Comparison of ENCODE assay signal across 16 cellular contexts in genomic region chr19:30148039-30148438, GRCh38.
DNase-seq lines count a peak whose midpoint lies in the region; ATAC-seq and TF ChIP-seq lines count a peak whose summit lies in the region.
"Had no signal": no experiment of that assay in that cellular context is flagged by ENCODE, and none has a peak within 500 bp of the region (broad histone marks: within the 10 kb centered on the region; RNA-seq: fewer than 3 reads in every experiment).

No MANE protein-coding gene starts in this region.

- no peak for TF ChIP-seq CTCF in dorsolateral prefrontal cortex (IDR thresholded peaks at IDR 0.05 in 54 of 56, conservative IDR thresholded peaks at IDR 0.05 in 2 of 56; ENCODE audit: low read depth in 1 of 56, partially characterized antibody in 56 of 56)

- no peaks in the 10 kb centered on the region for H3K4me1 ChIP-seq in mesenchymal stem cell (ENCODE audit: control insufficient read depth, insufficient read depth, low read depth, low read length)

- H3K27me3 ChIP-seq in mesenchymal stem cell (ENCODE audit: control insufficient read depth in 1 of 2, insufficient read depth in 1 of 2, low read length in 2 of 2), result peaks cover 0 to 7% of the 10 kb centered on the region in 2 experiments
- H3K27me3 ChIP-seq in dorsolateral prefrontal cortex, result peaks cover 0 to 7% (median 0%) of the 10 kb centered on the region in 45 donors

- intact Hi-C loops in left colon (cut with DNase I, micrococcal nuclease), result no loop called here
- intact Hi-C loops in dorsolateral prefrontal cortex (cut with DNase I), result no loop called here

- DNase-seq in DMS153 (lab: John Stamatoyannopoulos, UW), result peak; percentile 81
- DNase-seq in NCI-H1436 (lab: John Stamatoyannopoulos, UW), result peak; percentile 58
- DNase-seq in RKO (ENCODE audit: low spot score), result peak; percentile 54
- no peak for DNase-seq in left colon
- DNase-seq in NCI-H128 (lab: John Stamatoyannopoulos, UW; ENCODE audit: unreplicated experiment), result no peak
- DNase-seq in mesenchymal stem cell, result no peak
- no peak for DNase-seq in dorsolateral prefrontal cortex
- DNase-seq: CD4-positive, alpha-beta memory T cell; DMS 273 treated with DMSO at 0.1 percent for 48 hours; HFFc6; NCI-H1092; NCI-H2081; NCI-H524 treated with DMSO at 0.1 percent for 48 hours; PC-9; Right ventricle myocardium superior had no signal

- no peaks in the 10 kb centered on the region for H3K9me3 ChIP-seq in mesenchymal stem cell (ENCODE audit: control insufficient read depth, low read length)

- H3K14ac ChIP-seq in mesenchymal stem cell (ENCODE audit: low read length in 2 of 2), result no peak overlapping the region

- H4K91ac ChIP-seq in mesenchymal stem cell (ENCODE audit: low read length), result no peak overlapping the region

- H3K4me3 ChIP-seq in mesenchymal stem cell (ENCODE audit: insufficient read depth in 1 of 2, low read depth in 1 of 2, low read length in 2 of 2), result no peak overlapping the region
- no peak overlapping the region for H3K4me3 ChIP-seq in dorsolateral prefrontal cortex
- H3K4me3 ChIP-seq: K562, PC-9 had no signal

- H3K36me3 ChIP-seq in mesenchymal stem cell (ENCODE audit: control insufficient read depth in 1 of 2, insufficient read depth in 2 of 2, low read depth in 1 of 2, low read length in 2 of 2), result no peaks in the 10 kb centered on the region

- H2BK120ac ChIP-seq in mesenchymal stem cell (ENCODE audit: low read depth, low read length), result no peak overlapping the region

- no peak overlapping the region for H2BK5ac ChIP-seq in mesenchymal stem cell (ENCODE audit: low read depth, low read length, poor library complexity, severe bottlenecking)

- no peak overlapping the region for H3K9ac ChIP-seq in mesenchymal stem cell (ENCODE audit: low read length)

- no peak overlapping the region for H3K18ac ChIP-seq in mesenchymal stem cell (ENCODE audit: low read depth in 1 of 2, low read length in 2 of 2)

- 80% methylated on average over 3 of the region's 5 CpGs for WGBS in mesenchymal stem cell

- no peak overlapping the region for H2AK5ac ChIP-seq in mesenchymal stem cell (ENCODE audit: low read length, severe bottlenecking)

- ATAC-seq in left colon, result peak; percentile 80
- ATAC-seq: K562 had no signal

- no peak overlapping the region for H4K8ac ChIP-seq in mesenchymal stem cell (ENCODE audit: low read length)

- H3K4me2 ChIP-seq in mesenchymal stem cell (ENCODE audit: low read length, poor library complexity, severe bottlenecking), result no peak overlapping the region
- H3K4me2 ChIP-seq: PC-9 had no signal

- no peak overlapping the region for H3K23ac ChIP-seq in mesenchymal stem cell (ENCODE audit: low read length in 2 of 2)

- H3K79me1 ChIP-seq in mesenchymal stem cell (replicated peaks; ENCODE audit: low read length, poor library complexity, severe bottlenecking), result no peaks in the 10 kb centered on the region

- H2BK12ac ChIP-seq in mesenchymal stem cell (ENCODE audit: low read length in 2 of 2), result no peak overlapping the region

- no peak overlapping the region for H2BK15ac ChIP-seq in mesenchymal stem cell (ENCODE audit: low read depth, poor library complexity, severe bottlenecking)

- H3K4ac ChIP-seq in mesenchymal stem cell (ENCODE audit: low read depth in 1 of 2, low read length in 2 of 2), result no peak overlapping the region

- no peak overlapping the region for H3K27ac ChIP-seq in mesenchymal stem cell (ENCODE audit: low read length, poor library complexity, severe bottlenecking)
- no peak overlapping the region for H3K27ac ChIP-seq in dorsolateral prefrontal cortex
- H3K27ac ChIP-seq: PC-9 had no signal

- no peak overlapping the region for H2AFZ ChIP-seq in mesenchymal stem cell (ENCODE audit: low read depth, low read length)
- H2AFZ ChIP-seq: PC-9 had no signal

Comparison
In these comparisons a context has a peak if more than half of its experiments do, and no peak if none do; other contexts are left out.
1. DNase-seq: peak in DMS153 (single experiment), NCI-H1436 (single experiment) and RKO (single experiment); none in left colon (0 of 2), NCI-H128 (single experiment), mesenchymal stem cell (single experiment) and dorsolateral prefrontal cortex (0 of 10).